In the genomic region with DNA sequence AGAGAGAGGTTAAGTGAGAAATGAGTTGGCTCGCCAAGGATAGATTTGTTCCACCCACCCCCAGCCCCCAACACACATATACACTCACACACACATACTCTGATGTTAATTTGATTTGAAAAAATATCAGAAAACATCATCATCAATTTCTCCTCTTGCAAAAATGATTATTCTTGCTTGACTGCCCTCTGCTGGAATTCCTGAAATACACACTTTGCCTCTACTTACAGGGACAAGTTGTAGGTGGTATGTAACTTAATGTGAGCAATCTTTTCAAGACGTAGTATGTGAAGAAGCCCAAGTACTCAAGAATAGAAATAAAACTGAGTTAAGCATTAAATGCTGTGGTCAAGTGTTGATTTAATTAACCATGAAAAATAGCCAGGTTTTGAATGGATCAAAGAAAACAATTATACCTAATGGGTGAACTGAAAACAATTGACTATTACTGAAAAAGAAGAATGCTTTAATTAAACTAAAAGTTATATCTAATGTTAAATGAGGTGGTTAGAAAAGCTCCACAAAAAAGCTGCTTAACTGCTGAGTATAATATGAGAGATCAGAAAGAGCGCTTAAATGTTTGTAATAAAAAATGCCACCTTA, we compare ENCODE assay signal across 8 cellular contexts.
A peak's percentile ranks its signal among the peaks of the same experiment; 100 is the strongest.
DNase-seq lines count a peak whose midpoint lies in the region; ATAC-seq and TF ChIP-seq lines count a peak whose summit lies in the region.

No MANE protein-coding gene starts in this region.

- POLR2A ChIA-PET in HEK293 (lab: Yijun Ruan, JAX) (no interaction called here), RWPE1 (lab: Yijun Ruan, JAX; ENCODE audit: low non-redundant PET) (no interaction called here)

- ATAC-seq in GM19023 (IDR thresholded peaks at IDR 0.05; ENCODE audit: unreplicated experiment): no peak
- ATAC-seq in GM19395 (IDR thresholded peaks at IDR 0.05; ENCODE audit: unreplicated experiment): no peak

- H3K4me3 ChIP-seq in HEK293 (ENCODE audit: low read depth, low read length): no peak overlapping the region

- no peak for TF ChIP-seq CTCF in HEK293 (tag by site-specific recombination; IDR thresholded peaks at IDR 0.05)
- TF ChIP-seq CTCF in RWPE1 (conservative IDR thresholded peaks at IDR 0.05; ENCODE audit: low read depth): peak; percentile 58

- peak; percentile 21 for DNase-seq in COLO829 (ENCODE audit: low spot score)
- peak; percentile 0 for DNase-seq in RWPE1 (ENCODE audit: low spot score)
- peak; percentile 21 for DNase-seq in foreskin melanocyte
- DNase-seq in stromal cell of bone marrow (ENCODE audit: low read depth): peak; percentile 16
- no peak for DNase-seq in GOT3 (lab: John Stamatoyannopoulos, UW)

- CTCF ChIA-PET in HEK293 (lab: Yijun Ruan, JAX): interaction anchor here (0.7 to 2.6 kb wide), 4 partner anchors 53 to 269 kb away, joined by 3 to 8 read pairs (median 6); no protein-coding TSS in a partner anchor
- CTCF ChIA-PET in RWPE1 (lab: Yijun Ruan, JAX): no interaction called here

- no peaks in the 10 kb centered on the region for H3K9me3 ChIP-seq in HEK293 (ENCODE audit: control insufficient read depth, insufficient read depth, low read depth, low read length)

- H3K4me1 ChIP-seq in HEK293 (ENCODE audit: control insufficient read depth, insufficient read depth, low read length): no peaks in the 10 kb centered on the region

- no peaks in the 10 kb centered on the region for H3K36me3 ChIP-seq in HEK293 (ENCODE audit: control insufficient read depth in 2 of 2, insufficient read depth in 1 of 2, low read length in 2 of 2)

- H3K27ac ChIP-seq in HEK293 (ENCODE audit: extremely low read depth, low read depth, low read length) (no peak overlapping the region), RWPE1 (no peak overlapping the region)

TF ChIP-seq in HEK293, 187 proteins besides CTCF, POLR2A, EP300 and RAD21:
- TF ChIP-seq, protein P1, sequence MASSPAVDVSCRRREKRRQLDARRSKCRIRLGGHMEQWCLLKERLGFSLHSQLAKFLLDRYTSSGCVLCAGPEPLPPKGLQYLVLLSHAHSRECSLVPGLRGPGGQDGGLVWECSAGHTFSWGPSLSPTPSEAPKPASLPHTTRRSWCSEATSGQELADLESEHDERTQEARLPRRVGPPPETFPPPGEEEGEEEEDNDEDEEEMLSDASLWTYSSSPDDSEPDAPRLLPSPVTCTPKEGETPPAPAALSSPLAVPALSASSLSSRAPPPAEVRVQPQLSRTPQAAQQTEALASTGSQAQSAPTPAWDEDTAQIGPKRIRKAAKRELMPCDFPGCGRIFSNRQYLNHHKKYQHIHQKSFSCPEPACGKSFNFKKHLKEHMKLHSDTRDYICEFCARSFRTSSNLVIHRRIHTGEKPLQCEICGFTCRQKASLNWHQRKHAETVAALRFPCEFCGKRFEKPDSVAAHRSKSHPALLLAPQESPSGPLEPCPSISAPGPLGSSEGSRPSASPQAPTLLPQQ (tag by site-specific recombination; IDR thresholded peaks at IDR 0.05): no peak
- TF ChIP-seq ZNF654 (tag by site-specific recombination; IDR thresholded peaks at IDR 0.05; ENCODE audit: low read depth) (0 out of 2 replicates have a peak, but pooled peaks have one; percentile 31), ZNF837 (tag by site-specific recombination; IDR thresholded peaks at IDR 0.05) (no peak), ZNF768 (tag by site-specific recombination; IDR thresholded peaks at IDR 0.05) (no peak), ZNF473 (tag by site-specific recombination; IDR thresholded peaks at IDR 0.05) (no peak), KLF9 (tag by site-specific recombination; IDR thresholded peaks at IDR 0.05; ENCODE audit: low read depth) (no peak)
